Comparison of ENCODE assay signal across 2 cellular contexts in the genomic region with DNA sequence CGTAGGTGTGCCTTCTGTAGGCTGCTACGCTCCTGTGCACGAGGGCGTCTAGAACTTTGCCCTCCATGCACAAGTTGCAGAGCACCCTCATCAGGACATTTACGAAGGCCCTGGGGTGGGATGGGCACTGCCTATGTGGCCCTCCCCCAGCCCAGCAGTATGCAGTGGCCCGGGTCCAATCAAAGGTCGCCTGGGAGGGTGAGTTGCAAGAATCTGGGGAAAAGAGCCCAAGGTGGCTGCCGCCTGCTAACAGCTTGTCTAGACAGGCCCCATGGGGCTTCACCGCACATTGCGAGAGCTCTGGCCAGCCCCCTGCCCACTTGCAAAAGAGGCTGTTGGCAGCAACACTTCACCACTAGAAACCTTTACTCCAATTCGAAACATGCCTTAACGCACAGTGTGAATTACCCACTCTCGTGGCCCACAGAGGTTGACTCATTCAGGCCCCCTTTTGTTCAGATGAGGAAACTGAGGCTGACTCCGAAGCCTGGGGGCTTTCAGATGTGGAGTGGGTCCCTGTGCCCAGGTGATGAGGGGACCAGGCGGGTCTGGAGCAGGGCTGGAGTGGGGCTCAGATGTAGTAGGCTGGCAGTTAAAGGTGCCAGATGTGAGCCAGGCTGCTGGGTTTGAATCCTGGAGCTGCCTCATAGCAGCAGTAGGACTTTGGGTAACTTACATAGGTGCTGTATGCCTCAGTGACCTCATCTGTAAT.
TF ChIP-seq lines count a peak whose summit lies in the region.

No MANE protein-coding gene starts in this region.

TF ChIP-seq in SK-N-SH, 30 proteins besides CTCF, POLR2A, EP300 and RAD21 (continued from another document):
- TF ChIP-seq, protein P1, sequence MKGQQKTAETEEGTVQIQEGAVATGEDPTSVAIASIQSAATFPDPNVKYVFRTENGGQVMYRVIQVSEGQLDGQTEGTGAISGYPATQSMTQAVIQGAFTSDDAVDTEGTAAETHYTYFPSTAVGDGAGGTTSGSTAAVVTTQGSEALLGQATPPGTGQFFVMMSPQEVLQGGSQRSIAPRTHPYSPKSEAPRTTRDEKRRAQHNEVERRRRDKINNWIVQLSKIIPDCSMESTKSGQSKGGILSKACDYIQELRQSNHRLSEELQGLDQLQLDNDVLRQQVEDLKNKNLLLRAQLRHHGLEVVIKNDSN (IDR thresholded peaks at IDR 0.05; ENCODE audit: borderline replicate concordance, low read depth) = no peak
- TF ChIP-seq FOXJ3 (CRISPR knock-in tag; IDR thresholded peaks at IDR 0.05) (no peak), RCOR1 (IDR thresholded peaks at IDR 0.05; ENCODE audit: low read length) (no peak), NFIC (IDR thresholded peaks at IDR 0.05; ENCODE audit: borderline replicate concordance) (no peak), TAF1 (IDR thresholded peaks at IDR 0.05; ENCODE audit: borderline replicate concordance, low read depth, low read length) (no peak), FOSL2 (IDR thresholded peaks at IDR 0.05; ENCODE audit: borderline replicate concordance, low read depth) (no peak), REST (IDR thresholded peaks at IDR 0.05; ENCODE audit: low read depth, low read length) (no peak), CHD2 (IDR thresholded peaks at IDR 0.05; ENCODE audit: low read length, partially characterized antibody) (no peak), USF2 (IDR thresholded peaks at IDR 0.05; ENCODE audit: borderline replicate concordance, low read depth, low read length) (no peak), MAX (IDR thresholded peaks at IDR 0.05; ENCODE audit: low read depth) (no peak), NRF1 (IDR thresholded peaks at IDR 0.05; ENCODE audit: low read depth, low read length) (no peak), PBX3 (IDR thresholded peaks at IDR 0.05) (no peak), RFX5 (IDR thresholded peaks at IDR 0.05; ENCODE audit: low read length) (no peak), SIN3A (IDR thresholded peaks at IDR 0.05; ENCODE audit: borderline replicate concordance, low read depth, low read length) (no peak), TCF12 (IDR thresholded peaks at IDR 0.05) (no peak)
- TF ChIP-seq, protein P2, sequence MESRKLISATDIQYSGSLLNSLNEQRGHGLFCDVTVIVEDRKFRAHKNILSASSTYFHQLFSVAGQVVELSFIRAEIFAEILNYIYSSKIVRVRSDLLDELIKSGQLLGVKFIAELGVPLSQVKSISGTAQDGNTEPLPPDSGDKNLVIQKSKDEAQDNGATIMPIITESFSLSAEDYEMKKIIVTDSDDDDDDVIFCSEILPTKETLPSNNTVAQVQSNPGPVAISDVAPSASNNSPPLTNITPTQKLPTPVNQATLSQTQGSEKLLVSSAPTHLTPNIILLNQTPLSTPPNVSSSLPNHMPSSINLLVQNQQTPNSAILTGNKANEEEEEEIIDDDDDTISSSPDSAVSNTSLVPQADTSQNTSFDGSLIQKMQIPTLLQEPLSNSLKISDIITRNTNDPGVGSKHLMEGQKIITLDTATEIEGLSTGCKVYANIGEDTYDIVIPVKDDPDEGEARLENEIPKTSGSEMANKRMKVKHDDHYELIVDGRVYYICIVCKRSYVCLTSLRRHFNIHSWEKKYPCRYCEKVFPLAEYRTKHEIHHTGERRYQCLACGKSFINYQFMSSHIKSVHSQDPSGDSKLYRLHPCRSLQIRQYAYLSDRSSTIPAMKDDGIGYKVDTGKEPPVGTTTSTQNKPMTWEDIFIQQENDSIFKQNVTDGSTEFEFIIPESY (IDR thresholded peaks at IDR 0.05; ENCODE audit: borderline replicate concordance, low read depth) = no peak
TF ChIP-seq in SK-N-SH: peak in this region for 0.

TF ChIP-seq in SK-N-SH treated with all-trans-retinoic acid at 6 μM for 48 hours, 23 proteins besides CTCF, POLR2A, EP300 and RAD21 (continued from another document):
- no peak for TF ChIP-seq ZNF8 (CRISPR knock-in tag; IDR thresholded peaks at IDR 0.05)
- TF ChIP-seq ZFP3 (CRISPR knock-in tag; IDR thresholded peaks at IDR 0.05) = no peak
- TF ChIP-seq TCF4 (CRISPR knock-in tag; IDR thresholded peaks at IDR 0.05; ENCODE audit: borderline replicate concordance) = no peak
- TF ChIP-seq ZFP30 (CRISPR knock-in tag; IDR thresholded peaks at IDR 0.05) = no peak
- TF ChIP-seq PPARA (CRISPR knock-in tag; IDR thresholded peaks at IDR 0.05; ENCODE audit: borderline replicate concordance) = no peak
- TF ChIP-seq RARB (CRISPR knock-in tag; IDR thresholded peaks at IDR 0.05) = no peak
- TF ChIP-seq CSDC2 (CRISPR knock-in tag; IDR thresholded peaks at IDR 0.05) = no peak
- TF ChIP-seq OSR1 (CRISPR knock-in tag; IDR thresholded peaks at IDR 0.05) = no peak
